ENCODE assay signal across 19 cellular contexts in genomic region chr1:162983671-162984425, GRCh38.
DNase-seq lines count a peak whose midpoint lies in the region; ATAC-seq, FAIRE-seq and TF ChIP-seq lines count a peak whose summit lies in the region.
"Had no signal": no experiment of that assay in that cellular context is flagged by ENCODE, and none has a peak within 500 bp of the region (broad histone marks: within the 10 kb centered on the region; RNA-seq: fewer than 3 reads in every experiment).

No MANE protein-coding gene starts in this region.

- H2BK120ac ChIP-seq in H9 (ENCODE audit: low read depth, low read length, poor library complexity, severe bottlenecking), result no peak overlapping the region

- no peaks in the 10 kb centered on the region for H3K9me1 ChIP-seq in endothelial cell of umbilical vein (replicated peaks; ENCODE audit: control insufficient read depth, extremely low read depth, insufficient read depth, low read length)

- H3K9ac ChIP-seq in endothelial cell of umbilical vein (replicated peaks; ENCODE audit: extremely low read depth, insufficient read depth, low read length) (peak overlapping the region; percentile 1), H9 (ENCODE audit: extremely low read depth, insufficient read length, low read length) (no peak overlapping the region)

- no peak overlapping the region for H3K14ac ChIP-seq in H9 (ENCODE audit: insufficient read depth, low read length)

- POLR2A ChIA-PET in endothelial cell of umbilical vein (lab: Charles Lee), result no interaction called here
- POLR2A ChIA-PET in activated CD4-positive, alpha-beta T cell treated with anti-CD3 and anti-CD28 coated beads, Interleukin-2, amount 10 ng/mL, durations not matched to agents 7 days and 5 days (lab: Charles Lee), result no interaction called here

- H3K4me1 ChIP-seq in endothelial cell of umbilical vein (ENCODE audit: control insufficient read depth, extremely low read depth, insufficient read depth, low read length) (peaks cover 27% of the 10 kb centered on the region), osteoblast (ENCODE audit: insufficient read depth, low read length) (peaks cover 31% of the 10 kb centered on the region), H9 (ENCODE audit: insufficient read depth, low read length) (peaks cover 2% of the 10 kb centered on the region; the same call in 1 of the 2 replicates)
- H3K4me1 ChIP-seq: HAP-1 had no signal

- H3K4me3 ChIP-seq in endothelial cell of umbilical vein (replicated peaks in 1 of 3; ENCODE audit: insufficient read depth in 1 of 3, low read depth in 1 of 3, low read length in 3 of 3) (no peak overlapping the region), osteoblast (ENCODE audit: insufficient read depth, low read length) (no peak overlapping the region)
- H3K4me3 ChIP-seq: HAP-1, PC-9 had no signal

- BruUV-seq in endothelial cell of umbilical vein (replicated peaks; lab: Mats Ljungman, UMichigan), result no TSS peak

- peak overlapping the region; percentile 0 for H2AFZ ChIP-seq in endothelial cell of umbilical vein (ENCODE audit: low read depth, low read length)
- no peak overlapping the region for H2AFZ ChIP-seq in osteoblast (ENCODE audit: low read length)
- no peak overlapping the region for H2AFZ ChIP-seq in H9 (ENCODE audit: low read length)
- H2AFZ ChIP-seq: PC-9 had no signal

- no peak overlapping the region for H4K5ac ChIP-seq in H9 (ENCODE audit: insufficient read length, low read depth, low read length)

- CTCF ChIA-PET in endothelial cell of umbilical vein (lab: Charles Lee), result interaction anchor here (2.8 kb wide), 1 partner anchor 10 kb away, joined by 14 read pairs; no protein-coding TSS in a partner anchor
- CTCF ChIA-PET in activated CD4-positive, alpha-beta T cell treated with anti-CD3 and anti-CD28 coated beads, Interleukin-2, amount 10 ng/mL, durations not matched to agents 7 days and 5 days (lab: Charles Lee), result no interaction called here

- H3K79me2 ChIP-seq in endothelial cell of umbilical vein (ENCODE audit: control insufficient read depth, insufficient read depth, low read length) (no peaks in the 10 kb centered on the region), osteoblast (ENCODE audit: insufficient read depth, low read length) (no peaks in the 10 kb centered on the region), H9 (ENCODE audit: insufficient read depth, low read length) (no peaks in the 10 kb centered on the region)

- H2BK5ac ChIP-seq in H9 (ENCODE audit: insufficient read length, low read length), result no peak overlapping the region

- no peak overlapping the region for H3T11ph ChIP-seq in H9 (ENCODE audit: low read length)

- H4K20me1 ChIP-seq in endothelial cell of umbilical vein (replicated peaks; ENCODE audit: control insufficient read depth, extremely low read depth, insufficient read depth, low read length) (no peaks in the 10 kb centered on the region), osteoblast (ENCODE audit: insufficient read depth, low read length) (no peaks in the 10 kb centered on the region), H9 (ENCODE audit: control insufficient read depth, insufficient read depth, insufficient read length) (no peaks in the 10 kb centered on the region)

- TF ChIP-seq CTCF in endothelial cell of umbilical vein (IDR thresholded peaks at IDR 0.05; ENCODE audit: extremely low read depth in 1 of 2, insufficient read depth in 1 of 2, low read depth in 1 of 2, low read length in 2 of 2) (no peak), osteoblast (IDR thresholded peaks at IDR 0.05; ENCODE audit: extremely low read depth, low read depth, low read length) (no peak), H9 (conservative IDR thresholded peaks at IDR 0.05) (no peak)

- H2BK12ac ChIP-seq in H9 (ENCODE audit: insufficient read length, low read depth, low read length), result no peak overlapping the region

- H3K27me3 ChIP-seq in endothelial cell of umbilical vein (ENCODE audit: control insufficient read depth in 2 of 2, insufficient read depth in 2 of 2, low read length in 2 of 2) (no peaks in the 10 kb centered on the region), osteoblast (ENCODE audit: insufficient read depth, low read length) (no peaks in the 10 kb centered on the region), H9 (ENCODE audit: insufficient read depth, low read length) (no peaks in the 10 kb centered on the region)

- no peak for FAIRE-seq in endothelial cell of umbilical vein (lab: Jason Lieb, UNC)

- dilution Hi-C loops in endothelial cell of umbilical vein (cut with MboI; ENCODE audit: extremely low pct_ligation_motif_present, low sequenced_read_pairs), result no loop called here

- no peak overlapping the region for H3K27ac Mint-ChIP-seq in activated CD4-positive, alpha-beta T cell treated with anti-CD3 and anti-CD28 coated beads, Interleukin-2, amount 10 ng/mL, durations not matched to agents 7 days and 5 days
- no peak overlapping the region for H3K27ac Mint-ChIP-seq in H9
- H3K27ac Mint-ChIP-seq: CD14-positive monocyte had no signal

- H3K36me3 ChIP-seq in endothelial cell of umbilical vein (ENCODE audit: control insufficient read depth in 2 of 2, extremely low read depth in 1 of 2, insufficient read depth in 2 of 2, low read length in 2 of 2) (no peaks in the 10 kb centered on the region), osteoblast (ENCODE audit: insufficient read depth, low read length) (no peaks in the 10 kb centered on the region)
- H3K36me3 ChIP-seq: HAP-1 had no signal

- H2AK5ac ChIP-seq in H9 (ENCODE audit: insufficient read length, low read length), result no peak overlapping the region

- peaks cover 7% of the 10 kb centered on the region for H3K27me3 Mint-ChIP-seq in activated CD4-positive, alpha-beta T cell treated with anti-CD3 and anti-CD28 coated beads, Interleukin-2, amount 10 ng/mL, durations not matched to agents 7 days and 5 days
- H3K27me3 Mint-ChIP-seq in H9 (ENCODE audit: low read depth), result no peaks in the 10 kb centered on the region; the same call in 1 of the 2 replicates

- peak; percentile 30 for DNase-seq in ELR (ENCODE audit: low read depth)
- DNase-seq in NCI-H69 (lab: John Stamatoyannopoulos, UW), result peak; percentile 13
- no peak for DNase-seq in endothelial cell of umbilical vein (ENCODE audit: low read depth, low spot score)
- no peak for DNase-seq in osteoblast (ENCODE audit: insufficient read length, low spot score, missing footprints)
- DNase-seq in activated CD4-positive, alpha-beta T cell treated with anti-CD3 and anti-CD28 coated beads, Interleukin-2, amount 10 ng/mL, durations not matched to agents 7 days and 5 days, result no peak
- DNase-seq in COLO668 (lab: John Stamatoyannopoulos, UW; ENCODE audit: unreplicated experiment), result no peak
- no peak for DNase-seq in H9
- DNase-seq: ACHN, AML-193, COR-L47, NCI-H1417 treated with DMSO at 0.1 percent for 48 hours, NCI-H2029, NCI-H2171 treated with DMSO at 0.1 percent for 48 hours, PC-9, Right ventricle myocardium superior had no signal

- no peak overlapping the region for H4K8ac ChIP-seq in H9 (replicated peaks; ENCODE audit: insufficient read length, low read depth, low read length)

- no peak overlapping the region for H3K4me3 Mint-ChIP-seq in activated CD4-positive, alpha-beta T cell treated with anti-CD3 and anti-CD28 coated beads, Interleukin-2, amount 10 ng/mL, durations not matched to agents 7 days and 5 days
- no peak overlapping the region for H3K4me3 Mint-ChIP-seq in H9
- H3K4me3 Mint-ChIP-seq: CD14-positive monocyte had no signal

- H3K23ac ChIP-seq in H9 (ENCODE audit: insufficient read length, low read depth, low read length), result no peak overlapping the region

- H3K23me2 ChIP-seq in H9 (ENCODE audit: insufficient read length, low read depth, low read length, poor library complexity, severe bottlenecking), result no peaks in the 10 kb centered on the region

- H2BK20ac ChIP-seq in H9 (ENCODE audit: low read depth, low read length, poor library complexity, severe bottlenecking), result no peak overlapping the region

- H3K56ac ChIP-seq in H9 (ENCODE audit: insufficient read length, low read depth, low read length), result no peak overlapping the region

- ATAC-seq in GM18873 (IDR thresholded peaks at IDR 0.05; ENCODE audit: low FRiP score, unreplicated experiment), result no peak

- no peak overlapping the region for H3K18ac ChIP-seq in H9 (ENCODE audit: insufficient read length, low read depth, low read length)

- H3K4me2 ChIP-seq in endothelial cell of umbilical vein (ENCODE audit: insufficient read depth, low read length) (no peak overlapping the region), osteoblast (ENCODE audit: insufficient read depth, low read length) (no peak overlapping the region), H9 (ENCODE audit: insufficient read depth, insufficient read length, low read length) (no peak overlapping the region)
- H3K4me2 ChIP-seq: PC-9 had no signal

- WGBS in H9 (ENCODE audit: extremely low coverage, insufficient read length, low lambda C conversion rate), result no CpG with 5 or more reads among the region's 3 CpGs

- no peak overlapping the region for H4K91ac ChIP-seq in H9 (ENCODE audit: insufficient read length, low read depth, low read length)

- no peaks in the 10 kb centered on the region for H3K36me3 Mint-ChIP-seq in activated CD4-positive, alpha-beta T cell treated with anti-CD3 and anti-CD28 coated beads, Interleukin-2, amount 10 ng/mL, durations not matched to agents 7 days and 5 days (ENCODE audit: low read depth)
- H3K36me3 Mint-ChIP-seq in H9 (ENCODE audit: insufficient read depth in 1 of 3, low read depth in 3 of 3), result no peaks in the 10 kb centered on the region
- H3K36me3 Mint-ChIP-seq: CD14-positive monocyte had no signal

- intact Hi-C loops in endothelial cell of umbilical vein (cut with micrococcal nuclease), result loop anchor here (1.0 to 2.0 kb wide), 7 partner anchors 11 to 184 kb away; partner anchors contain the start of gene RGS4

- no peak overlapping the region for H3K4ac ChIP-seq in H9 (ENCODE audit: low read depth, low read length)

- H3K27ac ChIP-seq in endothelial cell of umbilical vein (ENCODE audit: insufficient read depth, low read depth, low read length), result peak overlapping the region; percentile 75
- H3K27ac ChIP-seq in osteoblast (ENCODE audit: low read depth, low read length), result peak overlapping the region; percentile 80
- H3K27ac ChIP-seq in H9 (ENCODE audit: insufficient read length, low read depth, low read length), result no peak overlapping the region
- H3K27ac ChIP-seq: HL-60, PC-9 had no signal

- H3K9me3 Mint-ChIP-seq in activated CD4-positive, alpha-beta T cell treated with anti-CD3 and anti-CD28 coated beads, Interleukin-2, amount 10 ng/mL, durations not matched to agents 7 days and 5 days, result no peaks in the 10 kb centered on the region
- H3K9me3 Mint-ChIP-seq in H9, result peaks cover 0 to 3% of the 10 kb centered on the region in 2 experiments; a peak in 1 of 5 replicates

- no peak overlapping the region for H2BK15ac ChIP-seq in H9 (ENCODE audit: low read depth, low read length)

- TF ChIP-seq POLR2A in endothelial cell of umbilical vein (IDR thresholded peaks at IDR 0.05; ENCODE audit: low read depth, low read length), result no peak

- H3K9me3 ChIP-seq in endothelial cell of umbilical vein (replicated peaks; ENCODE audit: control insufficient read depth, insufficient read depth, low read length), result no peaks in the 10 kb centered on the region
- H3K9me3 ChIP-seq in osteoblast (ENCODE audit: low read depth, low read length), result no peaks in the 10 kb centered on the region
- no peaks in the 10 kb centered on the region for H3K9me3 ChIP-seq in H9 (ENCODE audit: control insufficient read depth, low read depth, low read length)
- H3K9me3 ChIP-seq: HAP-1 had no signal

- H3K4me1 Mint-ChIP-seq in activated CD4-positive, alpha-beta T cell treated with anti-CD3 and anti-CD28 coated beads, Interleukin-2, amount 10 ng/mL, durations not matched to agents 7 days and 5 days, result no peaks in the 10 kb centered on the region
- peaks cover 10 to 12% of the 10 kb centered on the region in 2 experiments; a peak in 3 of 4 replicates for H3K4me1 Mint-ChIP-seq in H9
- H3K4me1 Mint-ChIP-seq: CD14-positive monocyte had no signal

- no peaks in the 10 kb centered on the region for H3K79me1 ChIP-seq in H9 (ENCODE audit: insufficient read depth, low read depth, low read length, poor library complexity, severe bottlenecking)

Comparison
In these comparisons a context has a peak if more than half of its experiments do, and no peak if none do; other contexts are left out.
1. DNase-seq: peak in ELR (single experiment) and NCI-H69 (single experiment); none in endothelial cell of umbilical vein (single experiment), osteoblast (single experiment), activated CD4-positive, alpha-beta T cell treated with anti-CD3 and anti-CD28 coated beads, Interleukin-2, amount 10 ng/mL, durations not matched to agents 7 days and 5 days (single experiment), COLO668 (single experiment) and H9 (single experiment).